In genomic region chr3:106332884-106333283, GRCh38 we compare ENCODE assay signal across 9 cellular contexts.
DNase-seq lines count a peak whose midpoint lies in the region; ATAC-seq, FAIRE-seq and TF ChIP-seq lines count a peak whose summit lies in the region.
"Had no signal": no experiment of that assay in that cellular context is flagged by ENCODE, and none has a peak within 500 bp of the region (broad histone marks: within the 10 kb centered on the region; RNA-seq: fewer than 3 reads in every experiment).

No MANE protein-coding gene starts in this region.

- peaks cover 8% of the 10 kb centered on the region for H3K36me3 Mint-ChIP-seq in natural killer cell treated with Interleukin-12 subunit alpha and Interleukin-12 subunit beta and Interleukin-15 and Interleukin-18, amount 100 ng/mL, for 72 hours
- H3K36me3 Mint-ChIP-seq in natural killer cell: no peaks in the 10 kb centered on the region

- no peak overlapping the region for H3K9ac ChIP-seq in mammary epithelial cell (ENCODE audit: insufficient read depth, low read length)
- H3K9ac ChIP-seq: BLaER1 treated with 17β-estradiol and CSF1 and Interleukin-3, amounts not matched to agents 10 nM and 100 nM had no signal

- H3K4me1 Mint-ChIP-seq in natural killer cell treated with Interleukin-12 subunit alpha and Interleukin-12 subunit beta and Interleukin-15 and Interleukin-18, amount 100 ng/mL, for 72 hours (ENCODE audit: low read depth in 2 of 2): peaks cover 25 to 64% of the 10 kb centered on the region in 2 donors
- H3K4me1 Mint-ChIP-seq in natural killer cell: peaks cover 28 to 35% of the 10 kb centered on the region in 2 donors

- dilution Hi-C loops in mammary epithelial cell (cut with HindIII; ENCODE audit: low sequenced_read_pairs): loop anchor here (10.0 kb wide), 1 partner anchor 62 kb away; no protein-coding TSS in a partner anchor

- H3K4me2 ChIP-seq in mammary epithelial cell (ENCODE audit: insufficient read depth, low read depth, low read length): no peak overlapping the region
- H3K4me2 ChIP-seq: BLaER1 treated with 17β-estradiol and CSF1 and Interleukin-3, amounts not matched to agents 10 nM and 100 nM had no signal

- peak overlapping the region; percentile 64 for H3K4me3 Mint-ChIP-seq in natural killer cell treated with Interleukin-12 subunit alpha and Interleukin-12 subunit beta and Interleukin-15 and Interleukin-18, amount 100 ng/mL, for 72 hours
- no peak overlapping the region for H3K4me3 Mint-ChIP-seq in natural killer cell

- no peaks in the 10 kb centered on the region for H3K9me3 Mint-ChIP-seq in natural killer cell treated with Interleukin-12 subunit alpha and Interleukin-12 subunit beta and Interleukin-15 and Interleukin-18, amount 100 ng/mL, for 72 hours
- no peaks in the 10 kb centered on the region for H3K9me3 Mint-ChIP-seq in natural killer cell

- no peak overlapping the region for H3K27ac ChIP-seq in mammary epithelial cell (ENCODE audit: insufficient read depth, low read depth, low read length)
- H3K27ac ChIP-seq: BLaER1 treated with 17β-estradiol and CSF1 and Interleukin-3, amounts not matched to agents 10 nM and 100 nM had no signal

- no TSS peak for BruUV-seq in mammary epithelial cell (replicated peaks; lab: Mats Ljungman, UMichigan)

- no peak overlapping the region for H3K4me3 ChIP-seq in mammary epithelial cell (replicated peaks in 1 of 3; ENCODE audit: insufficient read depth in 1 of 3, low read depth in 2 of 3, low read length in 3 of 3)
- H3K4me3 ChIP-seq: BLaER1 treated with 17β-estradiol and CSF1 and Interleukin-3, amounts not matched to agents 10 nM and 100 nM had no signal

- H3K4me1 ChIP-seq in mammary epithelial cell (ENCODE audit: insufficient read depth, low read length): peaks cover 14% of the 10 kb centered on the region

- intact Hi-C loops in natural killer cell (cut with micrococcal nuclease) (loop anchor here (10.0 kb wide), 3 partner anchors 158 to 648 kb away; partner anchors contain the start of gene CBLB), mammary epithelial cell (cut with micrococcal nuclease) (loop anchor here (5.0 to 10.0 kb wide), 2 partner anchors 274 to 468 kb away; partner anchors contain the start of gene CBLB)

- peak; percentile 72 for FAIRE-seq in urothelium cell line (lab: Jason Lieb, UNC)

- no peaks in the 10 kb centered on the region for H3K9me3 ChIP-seq in mammary epithelial cell (replicated peaks; ENCODE audit: insufficient read depth, low read length)
- H3K9me3 ChIP-seq: BLaER1 treated with 17β-estradiol and CSF1 and Interleukin-3, amounts not matched to agents 10 nM and 100 nM had no signal

- WGBS in mammary epithelial cell (ENCODE audit: low coverage, missing lambda C conversion rate): 76% methylated on average over 2 of the region's 2 CpGs

- no peaks in the 10 kb centered on the region for H3K36me3 ChIP-seq in mammary epithelial cell (ENCODE audit: insufficient read depth, low read length)
- H3K36me3 ChIP-seq: BLaER1 treated with 17β-estradiol and CSF1 and Interleukin-3, amounts not matched to agents 10 nM and 100 nM had no signal

- TF ChIP-seq CTCF in natural killer cell (IDR thresholded peaks at IDR 0.05) (no peak), mammary epithelial cell (conservative IDR thresholded peaks at IDR 0.05 in 1 of 2, IDR thresholded peaks at IDR 0.05 in 1 of 2; ENCODE audit: extremely low read depth in 1 of 2, insufficient read depth in 1 of 2, low read depth in 1 of 2, low read length in 2 of 2) (no peak)

- peak; percentile 60 for DNase-seq in natural killer cell treated with Interleukin-12 subunit alpha and Interleukin-12 subunit beta and Interleukin-15 and Interleukin-18, amount 100 ng/mL, for 72 hours (ENCODE audit: low spot score)
- DNase-seq in natural killer cell (no peak), mammary epithelial cell (peak; percentile 87), urothelium cell line (ENCODE audit: low spot score) (peak; percentile 65), retina (no peak), NCI-H345 treated with DMSO at 0.1 percent for 48 hours (lab: John Stamatoyannopoulos, UW; ENCODE audit: unreplicated experiment) (no peak)

- CTCF ChIA-PET in mammary epithelial cell (lab: Charles Lee; ENCODE audit: low non-redundant PET): no interaction called here

- H3K79me2 ChIP-seq in mammary epithelial cell (ENCODE audit: insufficient read depth, low read length): no peaks in the 10 kb centered on the region

- H2AFZ ChIP-seq in mammary epithelial cell (ENCODE audit: low read depth, low read length): no peak overlapping the region

- in situ Hi-C loops in mammary epithelial cell (cut with MboI; ENCODE audit: low sequenced_read_pairs in 2 of 2): no loop called here

- peak; percentile 83 to 84 for ATAC-seq in natural killer cell treated with Interleukin-12 subunit alpha and Interleukin-12 subunit beta and Interleukin-15 and Interleukin-18, amount 100 ng/mL, for 72 hours
- ATAC-seq in natural killer cell: no peak
- ATAC-seq in HG03575 (IDR thresholded peaks at IDR 0.05; ENCODE audit: extremely low read depth, insufficient number of reproducible peaks, low FRiP score, unreplicated experiment): peak; percentile 50
- ATAC-seq in GM19035 (IDR thresholded peaks at IDR 0.05; ENCODE audit: unreplicated experiment): no peak

- no peaks in the 10 kb centered on the region for H4K20me1 ChIP-seq in mammary epithelial cell (ENCODE audit: insufficient read depth, low read length)
- H4K20me1 ChIP-seq: BLaER1 treated with 17β-estradiol and CSF1 and Interleukin-3, amounts not matched to agents 10 nM and 100 nM had no signal

- no peaks in the 10 kb centered on the region for H3K27me3 Mint-ChIP-seq in natural killer cell treated with Interleukin-12 subunit alpha and Interleukin-12 subunit beta and Interleukin-15 and Interleukin-18, amount 100 ng/mL, for 72 hours
- no peaks in the 10 kb centered on the region for H3K27me3 Mint-ChIP-seq in natural killer cell (ENCODE audit: low read depth in 2 of 2)

- peak overlapping the region; percentile 87 to 90 for H3K27ac Mint-ChIP-seq in natural killer cell treated with Interleukin-12 subunit alpha and Interleukin-12 subunit beta and Interleukin-15 and Interleukin-18, amount 100 ng/mL, for 72 hours
- H3K27ac Mint-ChIP-seq in natural killer cell: no peak overlapping the region

- no peaks in the 10 kb centered on the region for H3K27me3 ChIP-seq in mammary epithelial cell (ENCODE audit: insufficient read depth, low read length)
- H3K27me3 ChIP-seq: BLaER1 treated with 17β-estradiol and CSF1 and Interleukin-3, amounts not matched to agents 10 nM and 100 nM had no signal

Comparison
In these comparisons a context has a peak if more than half of its experiments do, and no peak if none do; other contexts are left out.
1. ATAC-seq: peak in natural killer cell treated with Interleukin-12 subunit alpha and Interleukin-12 subunit beta and Interleukin-15 and Interleukin-18, amount 100 ng/mL, for 72 hours (2 of 2) and HG03575 (single experiment); none in natural killer cell (0 of 3) and GM19035 (single experiment).
2. DNase-seq: peak in natural killer cell treated with Interleukin-12 subunit alpha and Interleukin-12 subunit beta and Interleukin-15 and Interleukin-18, amount 100 ng/mL, for 72 hours (single experiment), mammary epithelial cell (single experiment) and urothelium cell line (single experiment); none in natural killer cell (single experiment), retina (single experiment) and NCI-H345 treated with DMSO at 0.1 percent for 48 hours (single experiment).
3. H3K27ac Mint-ChIP-seq: peak in natural killer cell treated with Interleukin-12 subunit alpha and Interleukin-12 subunit beta and Interleukin-15 and Interleukin-18, amount 100 ng/mL, for 72 hours (2 of 2); none in natural killer cell (0 of 2).